ENCODE assay signal across 10 cellular contexts in the genomic region with DNA sequence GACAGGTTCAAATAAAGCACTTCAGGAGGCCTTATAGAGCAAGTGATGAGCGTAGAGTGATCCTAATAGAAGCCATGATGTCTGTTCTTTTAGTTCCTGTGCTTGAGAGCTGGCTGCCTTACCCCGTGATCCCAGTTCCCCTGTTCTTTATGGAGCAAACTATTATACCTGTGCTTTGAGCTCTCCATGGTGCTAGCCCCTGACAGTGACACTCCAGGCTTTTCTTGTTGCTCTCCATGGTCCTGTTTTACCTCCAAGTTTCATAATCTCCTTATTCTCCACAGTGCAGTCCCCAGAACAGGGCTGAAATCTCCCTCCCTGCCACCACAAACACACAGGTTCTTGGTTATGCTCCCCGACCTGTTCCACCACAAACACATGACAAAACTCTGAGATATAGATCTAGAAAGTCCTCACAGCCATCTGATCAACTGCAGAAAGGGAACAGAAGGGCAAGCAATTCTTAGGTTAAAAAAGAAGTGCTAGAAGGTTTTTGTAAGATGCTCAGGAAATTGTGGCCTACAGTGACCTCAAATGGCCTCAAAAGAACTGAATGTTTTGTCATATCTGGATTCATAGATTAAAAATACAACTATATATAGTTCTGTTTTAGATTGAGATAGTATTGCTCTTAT. TPM values are rescaled to one million over a fixed set of nuclear protein-coding genes. Genes with fewer than 3 reads are reported as not detected.
A peak's percentile ranks its signal among the peaks of the same experiment; 100 is the strongest.
DNase-seq lines count a peak whose midpoint lies in the region; ATAC-seq, FAIRE-seq and TF ChIP-seq lines count a peak whose summit lies in the region.
"Had no signal": no experiment of that assay in that cellular context is flagged by ENCODE, and none has a peak within 500 bp of the region (broad histone marks: within the 10 kb centered on the region; RNA-seq: fewer than 3 reads in every experiment).

No MANE protein-coding gene starts in this region.

- ATAC-seq in A549, result peak; percentile 71 to 81
- peak; percentile 69 for ATAC-seq in sciatic nerve
- no peak for ATAC-seq in GM21723 (IDR thresholded peaks at IDR 0.05; ENCODE audit: unreplicated experiment)

- intact Hi-C loops in sciatic nerve (cut with DNase I), result no loop called here

- CTCF ChIA-PET in A549 (lab: Yijun Ruan, JAX), result interaction anchor here (1.0 to 4.2 kb wide), 3 partner anchors 15 to 748 kb away, joined by 3 to 20 read pairs (median 5); a partner anchor contains a TSS

- no peak for TF ChIP-seq RAD21 in A549 (conservative IDR thresholded peaks at IDR 0.05 in 1 of 2, IDR thresholded peaks at IDR 0.05 in 1 of 2)

- H3K4me3 ChIP-seq in A549 (no peak overlapping the region), H7 (ENCODE audit: insufficient read depth, low read depth, low read length) (no peak overlapping the region), SK-N-MC (no peak overlapping the region)
- H3K4me3 ChIP-seq: skin epidermis had no signal

- 3% methylated on average over 3 of the region's 3 CpGs for WGBS in A549 (ENCODE audit: missing lambda C conversion rate)

- no peak overlapping the region for H3K9ac ChIP-seq in SK-N-MC (ENCODE audit: insufficient read length)

- no peak overlapping the region for H3K4me2 ChIP-seq in A549

- TF ChIP-seq CTCF in A549 (IDR thresholded peaks at IDR 0.05), result no peak

- no peak for TF ChIP-seq POLR2A in A549 (IDR thresholded peaks at IDR 0.05; ENCODE audit: low read length)

- H3K27me3 ChIP-seq in H7 (ENCODE audit: control insufficient read depth, insufficient read depth, low read length), result peaks cover 6% of the 10 kb centered on the region

- H3K27ac ChIP-seq in A549, result no peak overlapping the region
- H3K27ac ChIP-seq in SK-N-MC, result no peak overlapping the region
- H3K27ac ChIP-seq: skin epidermis had no signal

- TF ChIP-seq EP300 in A549 (IDR thresholded peaks at IDR 0.05), result no peak

- H3K4me1 ChIP-seq in A549, result peaks cover 5% of the 10 kb centered on the region; the same call in 2 of the 3 replicates

- DNase-seq in A549 (ENCODE audit: low read depth in 1 of 2, low spot score in 1 of 2) (peak; percentile 40 to 60), H7 (peak; percentile 75), SK-N-MC (ENCODE audit: low read depth, low spot score) (peak; percentile 48), fibroblast of gingiva (ENCODE audit: low read depth) (peak; percentile 21), sciatic nerve (ENCODE audit: low spot score) (no peak), NCI-H2081 (lab: John Stamatoyannopoulos, UW) (no peak), activated gamma-delta T cell treated with Interleukin-2 at 50 U/mL for 16 hours (no peak)

- H3K9me3 ChIP-seq in A549 (no peaks in the 10 kb centered on the region), SK-N-MC (ENCODE audit: low read depth, low read length) (no peaks in the 10 kb centered on the region)

- POLR2A ChIA-PET in A549 (lab: Yijun Ruan, JAX), result no interaction called here

- no peak for FAIRE-seq in A549 (lab: Jason Lieb, UNC)

- H3K36me3 ChIP-seq in H7 (replicated peaks; ENCODE audit: control insufficient read depth, insufficient read depth, low read length) (no peaks in the 10 kb centered on the region), SK-N-MC (ENCODE audit: insufficient read depth, low read length) (no peaks in the 10 kb centered on the region)

TF ChIP-seq in A549, 52 proteins besides CTCF, POLR2A, EP300 and RAD21:
- TF ChIP-seq BHLHE40 (IDR thresholded peaks at IDR 0.05; ENCODE audit: low read depth, low read length) (no peak), HOXB5 (CRISPR knock-in tag; IDR thresholded peaks at IDR 0.05) (peak; percentile 62; the same call in 1 of the 2 replicates), HEYL (CRISPR knock-in tag; IDR thresholded peaks at IDR 0.05) (peak; percentile 60; the same call in 1 of the 2 replicates), EHMT2 (IDR thresholded peaks at IDR 0.05; ENCODE audit: low read depth) (peak; percentile 97), ZSCAN20 (CRISPR knock-in tag; IDR thresholded peaks at IDR 0.05) (peak; percentile 91), HOXB13 (CRISPR knock-in tag; IDR thresholded peaks at IDR 0.05; ENCODE audit: low read depth) (peak; percentile 61; the same call in 1 of the 2 replicates), FOXS1 (CRISPR knock-in tag; IDR thresholded peaks at IDR 0.05) (peak; percentile 71; the same call in 1 of the 2 replicates), FOSL2 (IDR thresholded peaks at IDR 0.05) (no peak), FOSL2 (CRISPR knock-in tag; IDR thresholded peaks at IDR 0.05) (no peak), EHF (CRISPR knock-in tag; IDR thresholded peaks at IDR 0.05) (peak; percentile 65; the same call in 1 of the 2 replicates)
- TF ChIP-seq, protein P1, sequence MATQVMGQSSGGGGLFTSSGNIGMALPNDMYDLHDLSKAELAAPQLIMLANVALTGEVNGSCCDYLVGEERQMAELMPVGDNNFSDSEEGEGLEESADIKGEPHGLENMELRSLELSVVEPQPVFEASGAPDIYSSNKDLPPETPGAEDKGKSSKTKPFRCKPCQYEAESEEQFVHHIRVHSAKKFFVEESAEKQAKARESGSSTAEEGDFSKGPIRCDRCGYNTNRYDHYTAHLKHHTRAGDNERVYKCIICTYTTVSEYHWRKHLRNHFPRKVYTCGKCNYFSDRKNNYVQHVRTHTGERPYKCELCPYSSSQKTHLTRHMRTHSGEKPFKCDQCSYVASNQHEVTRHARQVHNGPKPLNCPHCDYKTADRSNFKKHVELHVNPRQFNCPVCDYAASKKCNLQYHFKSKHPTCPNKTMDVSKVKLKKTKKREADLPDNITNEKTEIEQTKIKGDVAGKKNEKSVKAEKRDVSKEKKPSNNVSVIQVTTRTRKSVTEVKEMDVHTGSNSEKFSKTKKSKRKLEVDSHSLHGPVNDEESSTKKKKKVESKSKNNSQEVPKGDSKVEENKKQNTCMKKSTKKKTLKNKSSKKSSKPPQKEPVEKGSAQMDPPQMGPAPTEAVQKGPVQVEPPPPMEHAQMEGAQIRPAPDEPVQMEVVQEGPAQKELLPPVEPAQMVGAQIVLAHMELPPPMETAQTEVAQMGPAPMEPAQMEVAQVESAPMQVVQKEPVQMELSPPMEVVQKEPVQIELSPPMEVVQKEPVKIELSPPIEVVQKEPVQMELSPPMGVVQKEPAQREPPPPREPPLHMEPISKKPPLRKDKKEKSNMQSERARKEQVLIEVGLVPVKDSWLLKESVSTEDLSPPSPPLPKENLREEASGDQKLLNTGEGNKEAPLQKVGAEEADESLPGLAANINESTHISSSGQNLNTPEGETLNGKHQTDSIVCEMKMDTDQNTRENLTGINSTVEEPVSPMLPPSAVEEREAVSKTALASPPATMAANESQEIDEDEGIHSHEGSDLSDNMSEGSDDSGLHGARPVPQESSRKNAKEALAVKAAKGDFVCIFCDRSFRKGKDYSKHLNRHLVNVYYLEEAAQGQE (IDR thresholded peaks at IDR 0.05), result peak; percentile 98
- TF ChIP-seq, protein P2, sequence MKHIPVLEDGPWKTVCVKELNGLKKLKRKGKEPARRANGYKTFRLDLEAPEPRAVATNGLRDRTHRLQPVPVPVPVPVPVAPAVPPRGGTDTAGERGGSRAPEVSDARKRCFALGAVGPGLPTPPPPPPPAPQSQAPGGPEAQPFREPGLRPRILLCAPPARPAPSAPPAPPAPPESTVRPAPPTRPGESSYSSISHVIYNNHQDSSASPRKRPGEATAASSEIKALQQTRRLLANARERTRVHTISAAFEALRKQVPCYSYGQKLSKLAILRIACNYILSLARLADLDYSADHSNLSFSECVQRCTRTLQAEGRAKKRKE (CRISPR knock-in tag; IDR thresholded peaks at IDR 0.05; ENCODE audit: low read depth), result 0 out of 2 replicates have a peak, but pooled peaks have one; percentile 62
TF ChIP-seq in A549: peak in this region for 9.

RNA-seq across cellular contexts. Expression of a gene that starts 6.0 kb away (rescaled TPM):
- polyA plus RNA-seq in A549 (2011; rRNA removed) (0.13 and 0.16 TPM in 2 replicates), A549 (2017; fragmentation: RNase III; extraction: RNeasy Plus Mini Kit Qiagen cat#74134 plus additional on column Dnase treatment) (0.05 to 0.10 TPM (median 0.10 TPM) in 3 replicates)
- polyA plus RNA-seq in A549 (2012; cell fraction: cytosol; rRNA removed), result 0.08 TPM in 2 replicates
- 0.06 and 0.08 TPM in 2 replicates for polyA plus RNA-seq in A549 (2012; cell fraction: nucleus; rRNA removed)
- 0.05 TPM in 1 of 2 replicates, not detected in the other for polyA minus RNA-seq in A549 (2011; rRNA and poly(A)+ RNA removed)
- total RNA-seq in H7 (2014; rRNA removed; shearing (Covaris generic)), result 2.1 and 4.1 TPM in 2 replicates
- total RNA-seq in sciatic nerve, result 207 TPM
- total RNA-seq: activated CD8-positive, alpha-beta memory T cell treated with anti-CD3 and anti-CD28 coated beads for 36 hours had no signal

RNA-seq across cellular contexts. Expression of a gene that starts 27.3 kb away (rescaled TPM):
- polyA plus RNA-seq in A549 (2011; rRNA removed), result not detected in 2 replicates
- polyA plus RNA-seq in A549 (2012; cell fraction: cytosol; rRNA removed), result not detected in 2 replicates
- polyA plus RNA-seq in A549 (2012; cell fraction: nucleus; rRNA removed), result 0.04 TPM in 1 of 2 replicates, not detected in the other
- polyA plus RNA-seq in A549 (2017; fragmentation: RNase III; extraction: RNeasy Plus Mini Kit Qiagen cat#74134 plus additional on column Dnase treatment), result not detected in 3 replicates
- polyA minus RNA-seq in A549 (2011; rRNA and poly(A)+ RNA removed), result not detected in 2 replicates
- total RNA-seq in H7 (2014; rRNA removed; shearing (Covaris generic)), result 0.22 TPM in 1 of 2 replicates, not detected in the other
- total RNA-seq in sciatic nerve, result 156 TPM

Comparison
In these comparisons a context has a peak if more than half of its experiments do, and no peak if none do; other contexts are left out.
1. DNase-seq: peak in A549 (2 of 2), H7 (single experiment), SK-N-MC (single experiment) and fibroblast of gingiva (single experiment); none in sciatic nerve (single experiment), NCI-H2081 (0 of 2) and activated gamma-delta T cell treated with Interleukin-2 at 50 U/mL for 16 hours (single experiment).
2. RNA of a gene that starts 6.0 kb away (total RNA-seq): 207 TPM in sciatic nerve (single experiment); 2.1 to 4.1 TPM in H7; every median in the first group is over 10 times any median in the second.
3. RNA of a gene that starts 27.3 kb away (total RNA-seq): 156 TPM in sciatic nerve (single experiment); 0.22 TPM in H7; every median in the first group is over 100 times any median in the second.